ENCODE assay signal across 21 cellular contexts in genomic region chr15:31160297-31160696, GRCh38. TPM values are rescaled to one million over a fixed set of nuclear protein-coding genes. Genes with fewer than 3 reads are reported as not detected.
A peak's percentile ranks its signal among the peaks of the same experiment; 100 is the strongest.
DNase-seq lines count a peak whose midpoint lies in the region; ATAC-seq, FAIRE-seq and TF ChIP-seq lines count a peak whose summit lies in the region.
"Had no signal": no experiment of that assay in that cellular context is flagged by ENCODE, and none has a peak within 500 bp of the region (broad histone marks: within the 10 kb centered on the region; RNA-seq: fewer than 3 reads in every experiment).

No MANE protein-coding gene starts in this region.

- no peak overlapping the region for H3K27ac ChIP-seq in H1 (ENCODE audit: low read depth, low read length)
- H3K27ac ChIP-seq in right lobe of liver: peak overlapping the region in 2 of 3 donors; percentile 99 to 100
- no peak overlapping the region for H3K27ac ChIP-seq in osteoblast (ENCODE audit: low read depth, low read length)

- peak overlapping the region; percentile 15; the same call in 1 of the 2 replicates for H3K18ac ChIP-seq in H1 (ENCODE audit: extremely low read depth, low read length)

- no peak for TF ChIP-seq RAD21 in H1 (IDR thresholded peaks at IDR 0.05 in 1 of 2, conservative IDR thresholded peaks at IDR 0.05 in 1 of 2; ENCODE audit: low read depth in 2 of 2, low read length in 2 of 2)

- no peak overlapping the region for H3K23ac ChIP-seq in H1 (ENCODE audit: insufficient read length)

- no peak overlapping the region for H3K14ac ChIP-seq in H1 (ENCODE audit: insufficient read length)

- TF ChIP-seq CTCF in BE2C (IDR thresholded peaks at IDR 0.05; ENCODE audit: low read depth, low read length): no peak
- no peak for TF ChIP-seq CTCF in H1 (IDR thresholded peaks at IDR 0.05; ENCODE audit: control extremely low read depth in 1 of 3, insufficient read depth in 1 of 3, low read depth in 1 of 3, low read length in 3 of 3)
- no peak for TF ChIP-seq CTCF in right lobe of liver (IDR thresholded peaks at IDR 0.05)
- no peak for TF ChIP-seq CTCF in osteoblast (IDR thresholded peaks at IDR 0.05; ENCODE audit: extremely low read depth, low read depth, low read length)
- TF ChIP-seq CTCF in mucosa of descending colon (IDR thresholded peaks at IDR 0.05): no peak

- H2BK15ac ChIP-seq in H1 (ENCODE audit: low read length): peak overlapping the region; percentile 72; the same call in 1 of the 2 replicates

- no peak overlapping the region for H2AK5ac ChIP-seq in H1 (ENCODE audit: low read depth, low read length)

- H3K27me3 ChIP-seq in BE2C: no peaks in the 10 kb centered on the region
- H3K27me3 ChIP-seq in H1 (replicated peaks in 1 of 4; ENCODE audit: control insufficient read depth in 3 of 4, extremely low read depth in 1 of 4, insufficient read depth in 3 of 4, low read length in 3 of 4): no peaks in the 10 kb centered on the region
- no peaks in the 10 kb centered on the region for H3K27me3 ChIP-seq in right lobe of liver
- H3K27me3 ChIP-seq in osteoblast (ENCODE audit: insufficient read depth, low read length): no peaks in the 10 kb centered on the region

- no peak overlapping the region for H4K91ac ChIP-seq in H1 (replicated peaks; ENCODE audit: insufficient read length, low read length)

- TF ChIP-seq POLR2A in H1 (IDR thresholded peaks at IDR 0.05; ENCODE audit: control extremely low read depth in 1 of 2, low read depth in 2 of 2, low read length in 2 of 2) (no peak), right lobe of liver (IDR thresholded peaks at IDR 0.05) (no peak)

- no peak overlapping the region for H2BK120ac ChIP-seq in H1 (replicated peaks; ENCODE audit: low read depth, low read length)

- TF ChIP-seq EP300 in H1 (IDR thresholded peaks at IDR 0.05; ENCODE audit: borderline replicate concordance in 1 of 2, low read depth in 2 of 2, low read length in 2 of 2): no peak

- intact Hi-C loops in right lobe of liver (cut with DNase I) (no loop called here), mucosa of descending colon (cut with DNase I, micrococcal nuclease) (no loop called here)

- H4K20me1 ChIP-seq in H1 (replicated peaks in 1 of 2; ENCODE audit: control insufficient read depth in 1 of 2, insufficient read depth in 2 of 2, low read length in 2 of 2): no peaks in the 10 kb centered on the region
- no peaks in the 10 kb centered on the region for H4K20me1 ChIP-seq in osteoblast (ENCODE audit: insufficient read depth, low read length)

- H3K4me2 ChIP-seq in H1 (ENCODE audit: insufficient read depth in 1 of 2, low read depth in 2 of 2, low read length in 2 of 2) (no peak overlapping the region), osteoblast (ENCODE audit: insufficient read depth, low read length) (no peak overlapping the region)

- DNase-seq in BE2C (peak; percentile 33), H1 (ENCODE audit: low read depth in 1 of 2, low spot score in 2 of 2) (no peak), right lobe of liver (no peak), osteoblast (ENCODE audit: insufficient read length, low spot score, missing footprints) (peak; percentile 27), NCI-H1048 (lab: John Stamatoyannopoulos, UW) (no peak), mucosa of descending colon (no peak)
- DNase-seq in effector CD8-positive, alpha-beta T cell (lab: John Stamatoyannopoulos, UW): no peak
- DNase-seq: CD8-positive, alpha-beta T cell; COR-L47; DMS153; DMS79 treated with DMSO at 0.1 percent for 48 hours; EL; GOT3; HCEC 1CT; HFFc6 had no signal

- H3K4ac ChIP-seq in H1 (replicated peaks; ENCODE audit: insufficient read length, low read depth, low read length): no peak overlapping the region

- POLR2A ChIA-PET in H1 (lab: Charles Lee; ENCODE audit: partially characterized antibody): interaction anchor here (0.9 to 1.4 kb wide), 2 partner anchors 9 to 10 kb away, joined by 3 read pairs; no protein-coding TSS in a partner anchor

- H2AFZ ChIP-seq in H1 (ENCODE audit: low read length) (no peak overlapping the region), osteoblast (ENCODE audit: low read length) (no peak overlapping the region)

- no peaks in the 10 kb centered on the region for H3K9me3 ChIP-seq in BE2C
- no peaks in the 10 kb centered on the region for H3K9me3 ChIP-seq in H1 (ENCODE audit: insufficient read depth in 2 of 2, low read depth in 1 of 2, low read length in 1 of 2)
- no peaks in the 10 kb centered on the region for H3K9me3 ChIP-seq in right lobe of liver
- no peaks in the 10 kb centered on the region for H3K9me3 ChIP-seq in osteoblast (ENCODE audit: low read depth, low read length)
- no peaks in the 10 kb centered on the region for H3K9me3 ChIP-seq in mucosa of descending colon

- CTCF ChIA-PET in H1 (lab: Charles Lee; ENCODE audit: partially characterized antibody): interaction anchor here (1.0 to 1.8 kb wide), 2 partner anchors 37 to 327 kb away, joined by 3 to 6 read pairs; no protein-coding TSS in a partner anchor

- H4K5ac ChIP-seq in H1 (ENCODE audit: insufficient read length, low read depth, low read length): no peak overlapping the region

- no peak overlapping the region for H3K4me3 ChIP-seq in BE2C (ENCODE audit: low read depth, low read length)
- no peak overlapping the region for H3K4me3 ChIP-seq in H1 (ENCODE audit: extremely low read depth in 1 of 4, insufficient read depth in 2 of 4, low read depth in 3 of 4, low read length in 4 of 4)
- H3K4me3 ChIP-seq in right lobe of liver: no peak overlapping the region
- H3K4me3 ChIP-seq in osteoblast (ENCODE audit: insufficient read depth, low read length): no peak overlapping the region
- no peak overlapping the region for H3K4me3 ChIP-seq in mucosa of descending colon

- H4K8ac ChIP-seq in H1 (ENCODE audit: extremely low read depth, insufficient read depth, low read length): no peak overlapping the region

- WGBS in H1 (ENCODE audit: extremely low coverage in 1 of 2, insufficient coverage in 1 of 2, insufficient read length in 1 of 2, insufficient replicate concordance in 2 of 2, low coverage in 1 of 2, low lambda C conversion rate in 2 of 2, missing lambda C conversion rate in 1 of 2), 2 experiments: 88% methylated on average over 7 of the region's 7 CpGs; no CpG with 5 or more reads in 1 of the 2 experiments
- 86% methylated on average over 4 of the region's 7 CpGs for WGBS in right lobe of liver (ENCODE audit: insufficient coverage, low coverage, low lambda C conversion rate, missing lambda C conversion rate)

- H3K36me3 ChIP-seq in BE2C: no peaks in the 10 kb centered on the region
- H3K36me3 ChIP-seq in H1 (ENCODE audit: control insufficient read depth in 2 of 4, insufficient read depth in 4 of 4, low read length in 3 of 4): no peaks in the 10 kb centered on the region
- no peaks in the 10 kb centered on the region for H3K36me3 ChIP-seq in right lobe of liver
- H3K36me3 ChIP-seq in osteoblast (ENCODE audit: insufficient read depth, low read length): no peaks in the 10 kb centered on the region
- no peaks in the 10 kb centered on the region for H3K36me3 ChIP-seq in mucosa of descending colon (ENCODE audit: low read depth)

- no peak overlapping the region for H3K9ac ChIP-seq in H1 (replicated peaks in 1 of 4; ENCODE audit: extremely low read depth in 1 of 4, low read depth in 3 of 4, low read length in 3 of 4)

- H2BK20ac ChIP-seq in H1 (ENCODE audit: low read length): peak overlapping the region; percentile 61; the same call in 1 of the 2 replicates

- H3K56ac ChIP-seq in H1 (replicated peaks; ENCODE audit: insufficient read length, low read depth, low read length): no peak overlapping the region

- no peaks in the 10 kb centered on the region for H3K4me1 ChIP-seq in BE2C
- H3K4me1 ChIP-seq in H1 (replicated peaks in 1 of 4; ENCODE audit: control insufficient read depth in 3 of 4, insufficient read depth in 4 of 4, low read length in 3 of 4): peaks cover 0 to 10% (median 6%) of the 10 kb centered on the region in 4 experiments; a peak in 6 of 7 replicates
- H3K4me1 ChIP-seq in right lobe of liver: peaks cover 0 to 58% (median 28%) of the 10 kb centered on the region in 4 donors
- H3K4me1 ChIP-seq in osteoblast (ENCODE audit: insufficient read depth, low read length): no peaks in the 10 kb centered on the region
- no peaks in the 10 kb centered on the region for H3K4me1 ChIP-seq in mucosa of descending colon (ENCODE audit: low read depth)

- no peaks in the 10 kb centered on the region for H3K79me1 ChIP-seq in H1 (ENCODE audit: low read depth, low read length)

- no peaks in the 10 kb centered on the region for H3K23me2 ChIP-seq in H1 (ENCODE audit: low read depth, low read length)

- ATAC-seq in right lobe of liver (no peak), mucosa of descending colon (no peak)
- ATAC-seq: CD8-positive, alpha-beta T cell had no signal

- H2BK5ac ChIP-seq in H1 (ENCODE audit: low read depth, low read length): no peak overlapping the region

- H3K79me2 ChIP-seq in H1 (ENCODE audit: control insufficient read depth in 1 of 2, insufficient read depth in 2 of 2, low read length in 2 of 2): no peaks in the 10 kb centered on the region
- H3K79me2 ChIP-seq in osteoblast (ENCODE audit: insufficient read depth, low read length): no peaks in the 10 kb centered on the region

- peak overlapping the region; percentile 50; the same call in 1 of the 2 replicates for H2BK12ac ChIP-seq in H1 (ENCODE audit: low read depth, low read length)

- no peak for FAIRE-seq in H1 (lab: Jason Lieb, UNC)
- FAIRE-seq: D721Med, G401.6, GM12891 had no signal

TF ChIP-seq in H1, 55 proteins besides CTCF, POLR2A, EP300 and RAD21 (continues in another document):
- TF ChIP-seq, protein P1, sequence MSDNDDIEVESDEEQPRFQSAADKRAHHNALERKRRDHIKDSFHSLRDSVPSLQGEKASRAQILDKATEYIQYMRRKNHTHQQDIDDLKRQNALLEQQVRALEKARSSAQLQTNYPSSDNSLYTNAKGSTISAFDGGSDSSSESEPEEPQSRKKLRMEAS (IDR thresholded peaks at IDR 0.05): no peak
- TF ChIP-seq BACH1 (IDR thresholded peaks at IDR 0.05; ENCODE audit: low read length) (no peak), SUZ12 (IDR thresholded peaks at IDR 0.05; ENCODE audit: low read length) (no peak), EGR1 (IDR thresholded peaks at IDR 0.05; ENCODE audit: borderline replicate concordance, low read depth, low read length) (no peak), RFX5 (IDR thresholded peaks at IDR 0.05; ENCODE audit: borderline replicate concordance, low read depth, low read length) (no peak)

RNA-seq across cellular contexts. Expression of gene TRPM1, which starts 58.8 kb away (rescaled TPM):
- polyA plus RNA-seq in BE2C (2012; ENCODE audit: insufficient read depth, insufficient read length, low read depth): 0.17 TPM
- total RNA-seq in H1 (2021; fragmentation: NEBNext Ultra II Directional; extraction: Animal tissue kit (Norgen Biotek cat#: 25700)): not detected in 2 replicates
- 0.05 and 0.16 TPM in 2 replicates for polyA plus RNA-seq in H1 (2011; rRNA removed)
- 0.08 TPM for polyA plus RNA-seq in H1 (2011; cell fraction: cytosol; rRNA removed)
- polyA plus RNA-seq in H1 (2011; cell fraction: nucleus; rRNA removed): 0.21 TPM
- polyA plus RNA-seq in H1 (2012, experiment 1 of 2): 0.07 to 0.17 TPM in 2 of 4 replicates, not detected in the others
- not detected for polyA plus RNA-seq in H1 (2012, experiment 2 of 2)
- polyA plus RNA-seq in H1 (2013, experiment 1 of 2): 0.24 TPM
- 0.33 TPM for polyA plus RNA-seq in H1 (2013, experiment 2 of 2)
- 0.12 and 0.25 TPM in 2 replicates for polyA minus RNA-seq in H1 (2011; rRNA and poly(A)+ RNA removed)
- polyA minus RNA-seq in H1 (2011; cell fraction: cytosol; rRNA and poly(A)+ RNA removed): not detected
- not detected for polyA minus RNA-seq in H1 (2011; cell fraction: nucleus; rRNA and poly(A)+ RNA removed)
- total RNA-seq in right lobe of liver: not detected
- under 0.01 TPM in 1 of 2 replicates, not detected in the other for total RNA-seq in osteoblast
- total RNA-seq in mucosa of descending colon: not detected
- total RNA-seq: A172; B cell; CD8-positive, alpha-beta T cell; HT1080 had no signal

Comparison
In these comparisons a context has a peak if more than half of its experiments do, and no peak if none do; other contexts are left out.
1. DNase-seq: peak in BE2C (single experiment) and osteoblast (single experiment); none in H1 (0 of 2), right lobe of liver (0 of 3), effector CD8-positive, alpha-beta T cell (single experiment), NCI-H1048 (single experiment) and mucosa of descending colon (0 of 3).
2. H3K27ac ChIP-seq: peak in right lobe of liver (2 of 3); none in H1 (single experiment) and osteoblast (single experiment).